Comparison of ENCODE assay signal across 20 cellular contexts in genomic region chr11:111623527-111624030, GRCh38. TPM values are rescaled to one million over a fixed set of nuclear protein-coding genes. Genes with fewer than 3 reads are reported as not detected.
A peak's percentile ranks its signal among the peaks of the same experiment; 100 is the strongest.
DNase-seq lines count a peak whose midpoint lies in the region; ATAC-seq, FAIRE-seq and TF ChIP-seq lines count a peak whose summit lies in the region.
"Had no signal": no experiment of that assay in that cellular context is flagged by ENCODE, and none has a peak within 500 bp of the region (broad histone marks: within the 10 kb centered on the region; RNA-seq: fewer than 3 reads in every experiment).

No MANE protein-coding gene starts in this region.

- H3K27ac Mint-ChIP-seq in Caco-2 (ENCODE audit: unreplicated experiment): peak overlapping the region; percentile 78
- H3K27ac Mint-ChIP-seq: activated naive CD4-positive, alpha-beta T cell treated with anti-CD3 and anti-CD28 coated beads, Interleukin-2, amount 50 U/mL, for 72 hours; nephron progenitor cell had no signal

- FAIRE-seq in HTR-8/SVneo (lab: Jason Lieb, UNC) (peak; percentile 95), keratinocyte (lab: Jason Lieb, UNC) (peak; percentile 67)
- FAIRE-seq: A549 had no signal

- peaks cover 58% of the 10 kb centered on the region for H3K4me1 ChIP-seq in Caco-2
- H3K4me1 ChIP-seq in keratinocyte (ENCODE audit: control insufficient read depth, extremely low read depth, insufficient read depth, low read length): peaks cover 10% of the 10 kb centered on the region
- H3K4me1 ChIP-seq: BLaER1 treated with 17β-estradiol and CSF1 and Interleukin-3, amounts not matched to agents 10 nM and 100 nM; upper lobe of right lung had no signal

- ATAC-seq in GM19463 (IDR thresholded peaks at IDR 0.05; ENCODE audit: unreplicated experiment): peak; percentile 99
- ATAC-seq: A549; activated naive CD4-positive, alpha-beta T cell treated with anti-CD3 and anti-CD28 coated beads, Interleukin-2, amount 50 U/mL, for 72 hours; psoas muscle; upper lobe of right lung had no signal

- intact Hi-C loops in Caco-2 (cut with micrococcal nuclease; ENCODE audit: unreplicated experiment): loop anchor here (1.0 to 2.0 kb wide), 4 partner anchors 19 to 143 kb away; partner anchors contain the start of gene PPP2R1B

- H3K79me2 ChIP-seq in keratinocyte (ENCODE audit: control insufficient read depth, insufficient read depth, low read length): no peaks in the 10 kb centered on the region

- no peaks in the 10 kb centered on the region for H3K9me1 ChIP-seq in keratinocyte (ENCODE audit: control insufficient read depth, extremely low read depth, insufficient read depth, low read length)

- no peak overlapping the region for H3K4me2 ChIP-seq in keratinocyte (ENCODE audit: control insufficient read depth, extremely low read depth, insufficient read depth, low read depth, low read length)
- H3K4me2 ChIP-seq: A549; BLaER1 treated with 17β-estradiol and CSF1 and Interleukin-3, amounts not matched to agents 10 nM and 100 nM had no signal

- CTCF ChIA-PET in Caco-2 (lab: Charles Lee): interaction anchor here (1.0 to 1.4 kb wide), 2 partner anchors 10 to 19 kb away, joined by 3 to 17 read pairs; no protein-coding TSS in a partner anchor

- peak overlapping the region; percentile 59 for H3K4me3 Mint-ChIP-seq in Caco-2 (ENCODE audit: unreplicated experiment)
- H3K4me3 Mint-ChIP-seq: brain, nephron progenitor cell had no signal

- TF ChIP-seq CTCF in Caco-2 (IDR thresholded peaks at IDR 0.05; ENCODE audit: insufficient read depth in 1 of 2, low read depth in 1 of 2, low read length in 1 of 2, severe bottlenecking in 1 of 2, unreplicated experiment in 1 of 2): no peak
- no peak for TF ChIP-seq CTCF in keratinocyte (optimal IDR thresholded peaks at IDR 0.05 in 1 of 3, IDR thresholded peaks at IDR 0.05 in 1 of 3, conservative IDR thresholded peaks at IDR 0.05 in 1 of 3; ENCODE audit: extremely low read depth in 1 of 3, insufficient read depth in 2 of 3, low read length in 3 of 3)

- H3K27me3 Mint-ChIP-seq in Caco-2 (ENCODE audit: insufficient read depth, unreplicated experiment): no peaks in the 10 kb centered on the region
- H3K27me3 Mint-ChIP-seq: brain had no signal

- peak; percentile 95 to 98 for DNase-seq in Caco-2
- DNase-seq in HTR-8/SVneo (ENCODE audit: insufficient read length, low spot score): no peak
- DNase-seq in keratinocyte (ENCODE audit: low read depth, low spot score): no peak
- DNase-seq in islet precursor cell: no peak
- no peak for DNase-seq in H4 (ENCODE audit: low spot score)
- no peak for DNase-seq in NCI-H1092 (lab: John Stamatoyannopoulos, UW)
- no peak for DNase-seq in ureter (ENCODE audit: low spot score)
- DNase-seq: activated CD4-positive, alpha-beta T cell treated with anti-CD3 and anti-CD28 coated beads, Interleukin-2, amount 50 U/mL, for 48 hours; activated T-cell treated with anti-CD3 and anti-CD28 coated beads, Interleukin-2, amount 50 U/mL, for 1 hour; dermis blood vessel endothelial cell; NCI-H187 treated with DMSO at 0.1 percent for 48 hours; nephron progenitor cell; NK-92 treated with Interleukin-12 subunit alpha and Interleukin-12 subunit beta, amount 100 ng/mL, for 24 hours; psoas muscle; upper lobe of right lung had no signal

- H4K20me1 ChIP-seq in keratinocyte (ENCODE audit: control insufficient read depth, extremely low read depth, insufficient read depth, low read length): no peaks in the 10 kb centered on the region

- peaks cover 13% of the 10 kb centered on the region for H3K9me3 Mint-ChIP-seq in Caco-2 (ENCODE audit: unreplicated experiment)

- H3K27me3 ChIP-seq in Caco-2 (replicated peaks; ENCODE audit: control insufficient read depth, insufficient read depth, low read length) (no peaks in the 10 kb centered on the region), keratinocyte (ENCODE audit: control insufficient read depth, extremely low read depth, insufficient read depth, low read length) (no peaks in the 10 kb centered on the region)
- H3K27me3 ChIP-seq: BLaER1 treated with 17β-estradiol and CSF1 and Interleukin-3, amounts not matched to agents 10 nM and 100 nM; upper lobe of right lung had no signal

- H3K9me3 ChIP-seq in Caco-2: peaks cover 6% of the 10 kb centered on the region
- H3K9me3 ChIP-seq in keratinocyte (ENCODE audit: control insufficient read depth, low read depth, low read length): no peaks in the 10 kb centered on the region
- H3K9me3 ChIP-seq: A549, psoas muscle, upper lobe of right lung had no signal

- no peak overlapping the region for H3K9ac ChIP-seq in keratinocyte (ENCODE audit: control insufficient read depth, extremely low read depth, insufficient read depth, low read length)
- H3K9ac ChIP-seq: BLaER1 treated with 17β-estradiol and CSF1 and Interleukin-3, amounts not matched to agents 10 nM and 100 nM had no signal

- H3K4me3 ChIP-seq in Caco-2 (ENCODE audit: low read depth, low read length) (no peak overlapping the region), keratinocyte (ENCODE audit: control insufficient read depth in 2 of 3, extremely low read depth in 1 of 3, insufficient read depth in 2 of 3, low read depth in 1 of 3, low read length in 3 of 3) (peak overlapping the region in 1 of 3 experiments; percentile 5)
- H3K4me3 ChIP-seq: A549; BLaER1 treated with 17β-estradiol and CSF1 and Interleukin-3, amounts not matched to agents 10 nM and 100 nM; psoas muscle; upper lobe of right lung had no signal

- peak overlapping the region; percentile 24 for H2AFZ ChIP-seq in keratinocyte (ENCODE audit: control insufficient read depth, low read length)

- H3K27ac ChIP-seq in keratinocyte (ENCODE audit: control insufficient read depth, insufficient read depth, low read length): peak overlapping the region; percentile 2
- H3K27ac ChIP-seq: A549; BLaER1 treated with 17β-estradiol and CSF1 and Interleukin-3, amounts not matched to agents 10 nM and 100 nM; psoas muscle; upper lobe of right lung had no signal

- POLR2A ChIA-PET in Caco-2 (lab: Charles Lee): interaction anchor here (0.6 to 1.4 kb wide), 7 partner anchors 10 to 222 kb away, joined by 3 to 22 read pairs (median 4); partner anchors contain the start of gene PPP2R1B

- dilution Hi-C loops in keratinocyte (cut with MboI; ENCODE audit: extremely low pct_ligation_motif_present, low sequenced_read_pairs): no loop called here

- peaks cover 52% of the 10 kb centered on the region for H3K4me1 Mint-ChIP-seq in Caco-2 (ENCODE audit: low read depth, unreplicated experiment)
- H3K4me1 Mint-ChIP-seq: brain, nephron progenitor cell had no signal

- BruUV-seq in Caco-2 (replicated peaks; lab: Mats Ljungman, UMichigan): no TSS peak

- peaks cover 45% of the 10 kb centered on the region for H3K36me3 Mint-ChIP-seq in Caco-2 (ENCODE audit: insufficient read depth, unreplicated experiment)

- peaks cover 1% of the 10 kb centered on the region for H3K36me3 ChIP-seq in Caco-2 (ENCODE audit: control insufficient read depth, insufficient read depth, low read length)
- H3K36me3 ChIP-seq in keratinocyte (ENCODE audit: control insufficient read depth in 2 of 2, extremely low read depth in 1 of 2, insufficient read depth in 2 of 2, low read length in 2 of 2): peaks cover 0 to 3% of the 10 kb centered on the region in 2 experiments

RNA-seq across cellular contexts. Expression of gene SIK2, which starts 21.3 kb away (rescaled TPM):
- 37.3 and 40.2 TPM in 2 replicates for total RNA-seq in Caco-2 (2022)
- 10.0 to 12.2 TPM (median 11.9 TPM) in 3 replicates for polyA plus RNA-seq in keratinocyte
- polyA plus RNA-seq in keratinocyte (2011; ENCODE audit: low read depth): 2.3 TPM
- 6.7 and 10.2 TPM in 2 replicates for polyA plus RNA-seq in keratinocyte (2011; cell fraction: cytosol; rRNA removed)
- polyA plus RNA-seq in keratinocyte (2011; cell fraction: nucleus; rRNA removed): 18.1 and 19.3 TPM in 2 replicates
- 5.8 and 8.5 TPM in 2 replicates for polyA plus RNA-seq in keratinocyte (2012; ENCODE audit: low replicate concordance)
- polyA minus RNA-seq in keratinocyte: 15.6 to 59.7 TPM (median 20.1 TPM) in 3 replicates
- polyA minus RNA-seq in keratinocyte (2011; cell fraction: cytosol; rRNA and poly(A)+ RNA removed): 7.5 TPM
- polyA minus RNA-seq in keratinocyte (2011; cell fraction: nucleus; rRNA and poly(A)+ RNA removed): 12.0 and 25.4 TPM in 2 replicates
- total RNA-seq in H4 (2014; rRNA removed; shearing (Covaris generic)): 7.7 and 8.9 TPM in 2 replicates
- 20.7 TPM for total RNA-seq in ureter

Comparison
In these comparisons a context has a peak if more than half of its experiments do, and no peak if none do; other contexts are left out.
1. DNase-seq: peak in Caco-2 (2 of 2); none in HTR-8/SVneo (single experiment), keratinocyte (single experiment), islet precursor cell (single experiment), H4 (single experiment), NCI-H1092 (single experiment) and ureter (single experiment).